ENCODE assay signal across 1 cellular context in genomic region chr3:160885791-160886286, GRCh38.
TF ChIP-seq lines count a peak whose summit lies in the region.

No MANE protein-coding gene starts in this region.

TF ChIP-seq in GM12878, 131 proteins besides CTCF, POLR2A, EP300 and RAD21 (continued from another document):
- no peak for TF ChIP-seq BCLAF1 (IDR thresholded peaks at IDR 0.05)
- TF ChIP-seq GATAD2B (conservative IDR thresholded peaks at IDR 0.05; ENCODE audit: low read depth) = no peak
- TF ChIP-seq CBX5 (IDR thresholded peaks at IDR 0.05; ENCODE audit: low read depth) = 0 out of 2 replicates have a peak, but pooled peaks have one; percentile 28
- no peak for TF ChIP-seq ZNF274 (IDR thresholded peaks at IDR 0.05; ENCODE audit: insufficient read depth, insufficient read length)
- TF ChIP-seq BHLHE40 (IDR thresholded peaks at IDR 0.05; ENCODE audit: borderline replicate concordance in 1 of 2, low read depth in 2 of 2, low read length in 1 of 2) = peak in 1 of 2 experiments; percentile 39; a peak in 2 of 4 replicates
- TF ChIP-seq NR2C2 (IDR thresholded peaks at IDR 0.05; ENCODE audit: borderline replicate concordance, control insufficient read depth, insufficient read length, low read depth) = no peak
- no peak for TF ChIP-seq SMC3 (IDR thresholded peaks at IDR 0.05; ENCODE audit: borderline replicate concordance, low read length)
- TF ChIP-seq PAX8 (IDR thresholded peaks at IDR 0.05) = no peak
- TF ChIP-seq TAF1 (IDR thresholded peaks at IDR 0.05; ENCODE audit: borderline replicate concordance, low read depth, low read length) = 0 out of 2 replicates have a peak, but pooled peaks have one; percentile 46
- peak; percentile 78; the same call in 1 of the 2 replicates for TF ChIP-seq ASH2L (IDR thresholded peaks at IDR 0.05; ENCODE audit: borderline replicate concordance, low read depth)
- no peak for TF ChIP-seq MEF2A (IDR thresholded peaks at IDR 0.05; ENCODE audit: insufficient read depth, low read depth, low read length)
- no peak for TF ChIP-seq ZNF592 (IDR thresholded peaks at IDR 0.05)
- TF ChIP-seq JUNB (IDR thresholded peaks at IDR 0.05) = no peak
- peak; percentile 89 for TF ChIP-seq TCF3 (IDR thresholded peaks at IDR 0.05; ENCODE audit: borderline replicate concordance, insufficient read depth, low read depth, low read length)
- peak; percentile 60; the same call in 1 of the 2 replicates for TF ChIP-seq YY1 (IDR thresholded peaks at IDR 0.05; ENCODE audit: low read depth, low read length)
- TF ChIP-seq SIN3A (IDR thresholded peaks at IDR 0.05; ENCODE audit: low read depth, low read length) = no peak
- TF ChIP-seq EED (IDR thresholded peaks at IDR 0.05; ENCODE audit: low read depth) = peak; percentile 44
- TF ChIP-seq PKNOX1 (IDR thresholded peaks at IDR 0.05) = no peak
- TF ChIP-seq RELB (IDR thresholded peaks at IDR 0.05; ENCODE audit: low read depth) = no peak
- peak; percentile 70 for TF ChIP-seq RUNX3 (IDR thresholded peaks at IDR 0.05; ENCODE audit: low read length)
- no peak for TF ChIP-seq E4F1 (IDR thresholded peaks at IDR 0.05; ENCODE audit: borderline replicate concordance, partially characterized antibody)
- TF ChIP-seq CEBPZ (IDR thresholded peaks at IDR 0.05; ENCODE audit: low read depth, low read length) = no peak
- TF ChIP-seq SMAD5 (IDR thresholded peaks at IDR 0.05; ENCODE audit: low read depth) = no peak
- no peak for TF ChIP-seq NR2F1 (conservative IDR thresholded peaks at IDR 0.05)
- TF ChIP-seq SP1 (IDR thresholded peaks at IDR 0.05; ENCODE audit: low read depth, low read length) = peak; percentile 62
- no peak for TF ChIP-seq FOXK2 (IDR thresholded peaks at IDR 0.05)
- no peak for TF ChIP-seq MLLT1 (IDR thresholded peaks at IDR 0.05)
- TF ChIP-seq ATF7 (IDR thresholded peaks at IDR 0.05; ENCODE audit: low read depth) = no peak
- no peak for TF ChIP-seq MXI1 (IDR thresholded peaks at IDR 0.05; ENCODE audit: low read depth, low read length)
- no peak for TF ChIP-seq CHD1 (IDR thresholded peaks at IDR 0.05; ENCODE audit: low read depth, low read length)
- TF ChIP-seq ZNF622 (IDR thresholded peaks at IDR 0.05) = no peak
- no peak for TF ChIP-seq MAX (IDR thresholded peaks at IDR 0.05; ENCODE audit: low read depth, low read length)
- TF ChIP-seq FOS (IDR thresholded peaks at IDR 0.05; ENCODE audit: borderline replicate concordance, extremely low read depth, insufficient read length) = no peak
- no peak for TF ChIP-seq SRF (IDR thresholded peaks at IDR 0.05; ENCODE audit: low read depth in 2 of 2, low read length in 2 of 2)
- no peak for TF ChIP-seq NFYA (IDR thresholded peaks at IDR 0.05; ENCODE audit: borderline replicate concordance, low read depth, low read length)
- TF ChIP-seq IRF5 (IDR thresholded peaks at IDR 0.05; ENCODE audit: borderline replicate concordance) = no peak
- no peak for TF ChIP-seq HCFC1 (IDR thresholded peaks at IDR 0.05; ENCODE audit: low read length)
- TF ChIP-seq RBBP5 (conservative IDR thresholded peaks at IDR 0.05) = no peak
- TF ChIP-seq MYC (IDR thresholded peaks at IDR 0.05; ENCODE audit: insufficient read depth, insufficient read length, insufficient replicate concordance, low read length, severe bottlenecking) = no peak
